In the genomic region with DNA sequence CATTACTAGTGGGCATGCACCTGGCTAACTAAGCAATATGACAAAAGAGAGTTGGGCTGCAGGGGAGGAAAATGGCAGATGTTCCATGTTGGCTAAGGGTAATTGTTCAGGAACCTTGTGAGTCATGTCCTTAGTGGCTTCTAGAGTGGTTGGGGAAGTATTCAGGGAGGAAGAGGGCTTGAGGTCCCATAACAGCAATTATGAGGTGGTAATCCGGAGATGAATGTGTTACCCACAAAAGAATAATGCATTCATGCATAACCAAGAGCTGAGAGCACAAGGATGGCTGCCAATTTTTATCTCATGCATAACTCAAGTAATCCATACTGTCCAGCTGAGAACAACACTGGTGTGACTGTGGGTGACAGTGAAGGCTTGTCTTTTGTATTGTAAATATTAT, we compare ENCODE assay signal across 12 cellular contexts. TPM values are rescaled to one million over a fixed set of nuclear protein-coding genes. Genes with fewer than 3 reads are reported as not detected.
A peak's percentile ranks its signal among the peaks of the same experiment; 100 is the strongest.
DNase-seq lines count a peak whose midpoint lies in the region; ATAC-seq and TF ChIP-seq lines count a peak whose summit lies in the region.
"Had no signal": no experiment of that assay in that cellular context is flagged by ENCODE, and none has a peak within 500 bp of the region (broad histone marks: within the 10 kb centered on the region; RNA-seq: fewer than 3 reads in every experiment).

No MANE protein-coding gene starts in this region.

- H3K36me3 ChIP-seq in brain microvascular endothelial cell (replicated peaks) = no peaks in the 10 kb centered on the region

- ATAC-seq in GM19452 (IDR thresholded peaks at IDR 0.05; ENCODE audit: unreplicated experiment) (peak; percentile 57), HG02588 (IDR thresholded peaks at IDR 0.05; ENCODE audit: unreplicated experiment) (no peak)

- DNase-seq in A172 (ENCODE audit: low spot score) = peak; percentile 93
- peak; percentile 88 for DNase-seq in NCI-H187 treated with DMSO at 0.1 percent for 48 hours (lab: John Stamatoyannopoulos, UW)
- peak; percentile 69 for DNase-seq in brain microvascular endothelial cell
- no peak for DNase-seq in NCI-H1694 (lab: John Stamatoyannopoulos, UW)
- DNase-seq in activated effector memory CD4-positive, alpha-beta T cell treated with Interleukin-2 at 50 U/mL for 16 hours = no peak
- no peak for DNase-seq in SK-N-DZ (ENCODE audit: low spot score)
- DNase-seq: activated CD4-positive, alpha-beta T cell treated with anti-CD3 and anti-CD28 coated beads, Interleukin-2, amount 50 U/mL, for 4 hours; glutamatergic neuron; H9; Right ventricle myocardium superior had no signal

- no peak overlapping the region for H3K4me3 ChIP-seq in brain microvascular endothelial cell (ENCODE audit: low read depth, low read length)

- in situ Hi-C loops in brain microvascular endothelial cell (cut with HindIII; ENCODE audit: low pct_ligation_motif_present, low sequenced_read_pairs) = loop anchor here (25.0 kb wide), 2 partner anchors 340 to 590 kb away; no protein-coding TSS in a partner anchor

- no peaks in the 10 kb centered on the region for H3K27me3 ChIP-seq in brain microvascular endothelial cell (replicated peaks)

- no peak overlapping the region for H3K27ac ChIP-seq in brain microvascular endothelial cell

- TF ChIP-seq CTCF in brain microvascular endothelial cell (IDR thresholded peaks at IDR 0.05; ENCODE audit: low read depth, low read length, missing control alignments) = no peak

RNA-seq across cellular contexts. Expression of a gene that starts 42.9 kb away (rescaled TPM):
- 11.1 and 15.2 TPM in 2 replicates for total RNA-seq in A172 (2014; rRNA removed; shearing (Covaris generic))
- 4.1 and 4.9 TPM in 2 replicates for polyA plus RNA-seq in SK-N-DZ (2014; cell fraction: cytosol; rRNA removed)
- 2.1 and 3.9 TPM in 2 replicates for polyA plus RNA-seq in SK-N-DZ (2014; cell fraction: nucleus; rRNA removed)

Comparison
In these comparisons a context has a peak if more than half of its experiments do, and no peak if none do; other contexts are left out.
1. DNase-seq: peak in A172 (single experiment), NCI-H187 treated with DMSO at 0.1 percent for 48 hours (single experiment) and brain microvascular endothelial cell (single experiment); none in NCI-H1694 (single experiment), activated effector memory CD4-positive, alpha-beta T cell treated with Interleukin-2 at 50 U/mL for 16 hours (single experiment) and SK-N-DZ (single experiment).